8 cellular contexts compared by ENCODE assay signal in the genomic region with DNA sequence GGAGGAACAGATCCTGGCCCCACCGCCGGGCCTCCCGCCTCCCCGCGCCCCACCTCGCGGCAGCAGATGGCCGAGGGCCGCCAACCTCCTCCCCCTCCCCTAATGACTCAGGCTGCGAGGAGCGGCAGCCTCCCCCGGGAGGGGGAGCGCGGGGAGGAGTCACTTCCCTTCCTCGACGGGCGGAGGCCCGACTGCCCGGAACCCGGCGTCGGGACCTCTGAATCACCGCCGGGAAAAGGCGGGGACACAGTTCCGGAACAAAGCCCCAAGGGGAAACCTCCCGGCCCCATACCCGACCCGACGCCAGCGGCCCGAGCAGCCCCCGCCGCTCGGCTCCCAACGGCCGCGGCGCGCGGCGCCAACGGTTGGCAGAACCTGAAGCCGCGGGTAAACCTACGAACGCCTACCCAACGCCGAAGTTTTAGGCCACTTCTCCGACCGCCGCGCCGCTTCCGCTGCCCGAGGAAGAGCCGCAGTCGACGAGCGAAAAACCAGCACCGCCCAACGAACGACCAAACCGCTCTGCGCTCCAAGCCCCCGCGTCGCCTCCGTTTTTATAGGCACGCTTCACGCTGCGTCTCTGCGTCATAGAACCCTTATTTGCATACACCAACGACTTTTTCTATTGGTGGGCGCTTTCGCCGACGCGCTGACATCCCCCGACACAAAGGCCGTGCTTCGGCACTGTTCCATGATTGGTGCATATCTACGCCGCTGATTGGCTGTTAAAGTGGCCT. TPM values are rescaled to one million over a fixed set of nuclear protein-coding genes. Genes with fewer than 3 reads are reported as not detected.
DNase-seq lines count a peak whose midpoint lies in the region; ATAC-seq, FAIRE-seq and TF ChIP-seq lines count a peak whose summit lies in the region.

No MANE protein-coding gene starts in this region.

- H3K27me3 ChIP-seq in heart left ventricle = no peaks in the 10 kb centered on the region
- H3K27me3 ChIP-seq in upper lobe of left lung = no peaks in the 10 kb centered on the region

- peak in 3 of 12 donors; percentile 11 to 26 (median 16) for TF ChIP-seq CTCF in heart left ventricle (IDR thresholded peaks at IDR 0.05)
- TF ChIP-seq CTCF in upper lobe of left lung (IDR thresholded peaks at IDR 0.05) = peak in 2 of 6 experiments; percentile 18 to 50

- TF ChIP-seq POLR2A in GM12891 (IDR thresholded peaks at IDR 0.05; ENCODE audit: low read depth, low read length) (peak; percentile 100), heart left ventricle (IDR thresholded peaks at IDR 0.05) (peak; percentile 100), upper lobe of left lung (IDR thresholded peaks at IDR 0.05) (peak; percentile 100)

- H3K9me3 ChIP-seq in heart left ventricle (no peaks in the 10 kb centered on the region), upper lobe of left lung (no peaks in the 10 kb centered on the region)

- peak; percentile 97 for FAIRE-seq in GM12891 (lab: Jason Lieb, UNC)

- H3K27ac ChIP-seq in adipose tissue (ENCODE audit: low read depth, low read length) = peak overlapping the region; percentile 87
- peak overlapping the region; percentile 81 to 100 (median 98) for H3K27ac ChIP-seq in heart left ventricle
- H3K27ac ChIP-seq in upper lobe of left lung = peak overlapping the region; percentile 95 to 99 (median 99)

- H3K36me3 ChIP-seq in heart left ventricle = peaks cover 9 to 48% (median 45%) of the 10 kb centered on the region in 9 donors
- H3K36me3 ChIP-seq in upper lobe of left lung = peaks cover 11 to 47% (median 20%) of the 10 kb centered on the region in 4 donors

- H3K4me3 ChIP-seq in heart left ventricle = peak overlapping the region; percentile 67 to 97 (median 88)
- H3K4me3 ChIP-seq in upper lobe of left lung = peak overlapping the region; percentile 89 to 97 (median 90)

- TF ChIP-seq EP300 in upper lobe of left lung (IDR thresholded peaks at IDR 0.05) = peak in 3 of 4 donors; percentile 96 to 97 (median 96)

- 0% methylated on average over 78 to 84 of the region's 84 CpGs for WGBS in adipose tissue, 3 donors
- 0% methylated on average over 41 to 84 of the region's 84 CpGs for WGBS in heart left ventricle, 4 donors
- WGBS in upper lobe of left lung, 2 donors = 0% methylated on average over 18 to 44 of the region's 84 CpGs

- intact Hi-C loops in heart left ventricle (cut with DNase I) (loop anchor here in 7 of 10 donors (2.0 to 10.0 kb wide), 7 partner anchors 68 to 118 kb away; a partner anchor contains a TSS), posterior cingulate gyrus (cut with DNase I) (loop anchor here (5.0 kb wide), 1 partner anchor 63 kb away; a partner anchor contains a TSS)

- peaks cover 14 to 59% (median 43%) of the 10 kb centered on the region in 12 donors for H3K4me1 ChIP-seq in heart left ventricle
- peaks cover 37 to 61% (median 45%) of the 10 kb centered on the region in 4 donors for H3K4me1 ChIP-seq in upper lobe of left lung

- ATAC-seq in HG02798 (IDR thresholded peaks at IDR 0.05; ENCODE audit: poor library complexity, unreplicated experiment) (peak; percentile 71), heart left ventricle (peak; percentile 79 to 85 (median 82)), upper lobe of left lung (ENCODE audit: low FRiP score in 2 of 2) (peak; percentile 88 to 93)

- DNase-seq in GM12891 (ENCODE audit: insufficient read length, low spot score) (peak; percentile 89), NCI-H1417 treated with DMSO at 0.1 percent for 48 hours (lab: John Stamatoyannopoulos, UW) (peak; percentile 99), SW480 (ENCODE audit: low spot score) (peak; percentile 100), heart left ventricle (peak; percentile 97 to 99 (median 98)), posterior cingulate gyrus (peak; percentile 92 to 99 (median 96)), upper lobe of left lung (peak; percentile 95)

TF ChIP-seq in GM12891, 5 proteins besides CTCF, POLR2A, EP300 and RAD21:
- TF ChIP-seq POLR2AphosphoS5 (IDR thresholded peaks at IDR 0.05; ENCODE audit: low read depth, low read length) (peak; percentile 100), PAX5 (IDR thresholded peaks at IDR 0.05; ENCODE audit: insufficient read depth, low read length, severe bottlenecking) (no peak), SPI1 (IDR thresholded peaks at IDR 0.05; ENCODE audit: low read depth, low read length) (peak; percentile 60), POU2F2 (IDR thresholded peaks at IDR 0.05; ENCODE audit: low read depth, low read length) (peak; percentile 100), TAF1 (IDR thresholded peaks at IDR 0.05; ENCODE audit: low read depth, low read length) (peak; percentile 99)

RNA-seq across cellular contexts. Expression of a gene that starts 5.2 kb away (rescaled TPM):
- 20.3 TPM for polyA plus RNA-seq in GM12891 (2012; ENCODE audit: low read depth, missing spikeins)
- polyA plus RNA-seq in adipose tissue = 10 to 100 TPM in 2 of 3 donors, 1 to 10 TPM in 1; 9.7 to 15.0 (median 13.9) TPM
- total RNA-seq in heart left ventricle = 10 to 100 TPM; 11.3 to 27.5 (median 16.3) TPM
- 10 to 100 TPM; 14.6 to 18.5 TPM for polyA plus RNA-seq in heart left ventricle
- 10 to 100 TPM; 22.4 to 97.4 (median 31.4) TPM for total RNA-seq in upper lobe of left lung

RNA-seq across cellular contexts. Expression of a gene that starts 14.4 kb away (rescaled TPM):
- 18.8 TPM for polyA plus RNA-seq in GM12891 (2012; ENCODE audit: low read depth, missing spikeins)
- polyA plus RNA-seq in adipose tissue (10 to 100 TPM; 28.9 to 32.0 (median 29.0) TPM), heart left ventricle (10 to 100 TPM; 25.5 to 31.2 TPM)
- total RNA-seq in heart left ventricle (10 to 100 TPM in 8 of 9 donors, 1 to 10 TPM in 1; 9.6 to 30.6 (median 16.5) TPM), upper lobe of left lung (10 to 100 TPM; 18.9 to 65.7 (median 40.6) TPM)

RNA-seq across cellular contexts. Expression of a gene that starts 58.2 kb away (rescaled TPM):
- polyA plus RNA-seq in GM12891 (2012; ENCODE audit: low read depth, missing spikeins) = 1.2 TPM
- polyA plus RNA-seq in adipose tissue = 10 to 100 TPM in 2 of 3 donors, 1 to 10 TPM in 1; 8.0 to 18.9 (median 13.7) TPM
- total RNA-seq in heart left ventricle = 10 to 100 TPM in 6 of 9 donors, 1 to 10 TPM in 3; 5.1 to 26.8 (median 11.0) TPM
- 1 to 10 TPM; 4.0 to 7.5 TPM for polyA plus RNA-seq in heart left ventricle
- total RNA-seq in upper lobe of left lung = 10 to 100 TPM; 16.8 to 75.2 (median 41.2) TPM

Comparison
In these comparisons a context has a peak if more than half of its experiments do, and no peak if none do; other contexts are left out.
1. Peak in every context shown above with its lines: DNase-seq, ATAC-seq, H3K4me3 ChIP-seq and H3K27ac ChIP-seq.